In the genomic region with DNA sequence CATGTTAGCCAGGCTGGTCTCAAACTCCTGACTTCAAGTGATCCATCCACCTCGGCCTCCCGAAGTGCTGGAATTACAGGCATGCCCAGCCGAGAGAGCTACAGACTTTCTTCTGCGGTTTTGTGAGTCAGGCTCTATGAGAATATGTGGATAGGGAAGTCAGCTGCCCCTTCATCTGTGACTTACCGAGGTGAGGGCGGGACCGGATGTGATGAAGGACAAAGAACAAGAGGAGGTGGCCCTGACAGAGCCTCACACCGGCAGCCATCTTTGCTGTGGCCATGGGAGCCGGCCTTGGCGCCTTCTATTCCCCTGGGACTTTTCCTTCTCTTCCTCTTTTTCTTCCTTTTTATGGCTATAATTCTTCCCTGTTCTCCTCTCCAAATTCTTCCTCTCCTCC, we compare ENCODE assay signal across 9 cellular contexts.
"Had no signal": no experiment of that assay in that cellular context is flagged by ENCODE, and none has a peak within 500 bp of the region (broad histone marks: within the 10 kb centered on the region; RNA-seq: fewer than 3 reads in every experiment).

No MANE protein-coding gene starts in this region.

- ATAC-seq: activated naive CD4-positive, alpha-beta T cell treated with anti-CD3 and anti-CD28 coated beads, Interleukin-2, amount 50 U/mL, for 72 hours; naive thymus-derived CD4-positive, alpha-beta T cell; right cardiac atrium; stimulated activated effector memory CD8-positive, alpha-beta T cell treated with anti-CD3 and anti-CD28 coated beads, Interleukin-12 subunit alpha, Interleukin-12 subunit beta, amount 100 ng/mL, for 72 hours had no signal

- H3K27me3 ChIP-seq: tibial artery had no signal

- H3K4me1 ChIP-seq: tibial artery had no signal

- H3K27ac ChIP-seq: tibial artery had no signal

- DNase-seq: activated effector memory CD4-positive, alpha-beta T cell treated with anti-CD3 and anti-CD28 coated beads, Interleukin-2, amount 50 U/mL, for 16 hours; amniotic stem cell; erythroblast; naive thymus-derived CD4-positive, alpha-beta T cell; right cardiac atrium; small intestine; tibial artery had no signal
